In genomic region chr1:244665771-244666217, GRCh38 we compare ENCODE assay signal across 8 cellular contexts. TPM values are rescaled to one million over a fixed set of nuclear protein-coding genes. Genes with fewer than 3 reads are reported as not detected.
A peak's percentile ranks its signal among the peaks of the same experiment; 100 is the strongest.
DNase-seq lines count a peak whose midpoint lies in the region; ATAC-seq lines count a peak whose summit lies in the region.

No MANE protein-coding gene starts in this region.

- peaks cover 4% of the 10 kb centered on the region for H3K36me3 ChIP-seq in HAP-1 (replicated peaks)

- no peak overlapping the region for H3K4me3 ChIP-seq in HAP-1

- ATAC-seq in GM18508 (IDR thresholded peaks at IDR 0.05; ENCODE audit: insufficient read depth, unreplicated experiment): peak; percentile 82

- DNase-seq in HAP-1 (ENCODE audit: low spot score in 2 of 2): peak; percentile 13 to 44
- peak; percentile 85 for DNase-seq in NCI-H2107 (lab: John Stamatoyannopoulos, UW)
- peak; percentile 16 for DNase-seq in medulla oblongata (ENCODE audit: extremely low spot score)
- no peak for DNase-seq in NCI-H1417 treated with DMSO at 0.1 percent for 48 hours (lab: John Stamatoyannopoulos, UW)
- DNase-seq in activated naive CD4-positive, alpha-beta T cell treated with Interleukin-2 at 50 U/mL for 16 hours: no peak
- DNase-seq in dermis blood vessel endothelial cell: no peak
- DNase-seq in SHP77 treated with DMSO at 0.1 percent for 48 hours (lab: John Stamatoyannopoulos, UW): no peak

- H3K9me3 ChIP-seq in HAP-1: peaks cover 2% of the 10 kb centered on the region; the same call in 1 of the 2 replicates

- H3K27me3 ChIP-seq in HAP-1 (ENCODE audit: low read depth): no peaks in the 10 kb centered on the region

- in situ Hi-C loops in HAP-1 (cut with MboI; ENCODE audit: low sequenced_read_pairs): no loop called here

- H3K4me1 ChIP-seq in HAP-1: peaks cover 16% of the 10 kb centered on the region

RNA-seq across cellular contexts. Expression of gene DESI2, which starts 12.9 kb away (rescaled TPM):
- 57.5 and 63.7 TPM in 2 replicates for total RNA-seq in dermis blood vessel endothelial cell

Comparison
In these comparisons a context has a peak if more than half of its experiments do, and no peak if none do; other contexts are left out.
1. DNase-seq: peak in HAP-1 (2 of 2), NCI-H2107 (single experiment) and medulla oblongata (single experiment); none in NCI-H1417 treated with DMSO at 0.1 percent for 48 hours (single experiment), activated naive CD4-positive, alpha-beta T cell treated with Interleukin-2 at 50 U/mL for 16 hours (single experiment), dermis blood vessel endothelial cell (single experiment) and SHP77 treated with DMSO at 0.1 percent for 48 hours (single experiment).